In the genomic region with DNA sequence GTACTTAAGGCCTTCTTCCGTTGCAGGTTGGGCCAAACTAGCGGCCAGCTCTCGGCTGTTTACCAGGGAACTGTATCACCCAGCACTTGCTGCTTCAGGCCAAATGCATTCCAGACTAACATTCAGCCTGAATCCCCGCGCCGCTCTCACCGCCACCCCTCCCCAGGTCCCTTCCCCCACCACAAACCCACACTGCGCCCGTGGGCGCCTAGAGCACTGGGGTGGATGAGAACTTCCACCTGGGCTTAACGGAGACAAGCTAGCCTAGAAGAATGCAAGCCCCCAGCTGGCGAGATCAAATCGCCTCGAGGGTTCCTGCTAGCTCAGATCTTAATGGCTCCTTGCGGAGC, we compare ENCODE assay signal across 8 cellular contexts. TPM values are rescaled to one million over a fixed set of nuclear protein-coding genes. Genes with fewer than 3 reads are reported as not detected.
DNase-seq lines count a peak whose midpoint lies in the region; ATAC-seq, FAIRE-seq and TF ChIP-seq lines count a peak whose summit lies in the region.

No MANE protein-coding gene starts in this region.

- no peak for FAIRE-seq in astrocyte (lab: Jason Lieb, UNC)

- no peak for TF ChIP-seq POLR2A in gastrocnemius medialis (IDR thresholded peaks at IDR 0.05)

- H3K9me3 Mint-ChIP-seq in astrocyte (ENCODE audit: unreplicated experiment) = no peaks in the 10 kb centered on the region

- H3K27ac ChIP-seq in DOHH2 (ENCODE audit: low read depth, low read length) (peak overlapping the region; percentile 54), HUES6 (ENCODE audit: low read depth, low read length) (peak overlapping the region; percentile 81), astrocyte (ENCODE audit: low read depth, low read length) (peak overlapping the region; percentile 93), gastrocnemius medialis (peak overlapping the region; percentile 86 to 97 (median 94))

- peak overlapping the region; percentile 92 for H3K27ac Mint-ChIP-seq in astrocyte (ENCODE audit: unreplicated experiment)

- H3K9me2 ChIP-seq in DOHH2 (replicated peaks; ENCODE audit: control insufficient read depth, low read length) = no peaks in the 10 kb centered on the region

- H3F3A ChIP-seq in DOHH2 (ENCODE audit: control insufficient read depth, insufficient read depth) = no peaks in the 10 kb centered on the region

- H3K9ac ChIP-seq in HUES6 (ENCODE audit: low read length) = peak overlapping the region; percentile 68
- H3K9ac ChIP-seq in astrocyte (ENCODE audit: low read length) = peak overlapping the region; percentile 91

- H3K27me3 Mint-ChIP-seq in astrocyte (ENCODE audit: low read depth, unreplicated experiment) = peaks cover 7% of the 10 kb centered on the region

- H3K4me3 ChIP-seq in DOHH2 (ENCODE audit: low read length) (peak overlapping the region; percentile 92), HUES6 (ENCODE audit: low read depth, low read length) (peak overlapping the region; percentile 76), astrocyte (ENCODE audit: insufficient read depth, low read depth, low read length) (peak overlapping the region; percentile 87), iPS-11a (ENCODE audit: low read depth, low read length) (peak overlapping the region; percentile 71), gastrocnemius medialis (peak overlapping the region; percentile 80 to 99 (median 94))

- peak overlapping the region; percentile 98 for H2AFZ ChIP-seq in astrocyte (ENCODE audit: low read depth, low read length)

- H3K36me3 Mint-ChIP-seq in astrocyte (ENCODE audit: low read depth, unreplicated experiment) = no peaks in the 10 kb centered on the region

- no peak for TF ChIP-seq CTCF in DOHH2 (IDR thresholded peaks at IDR 0.05; ENCODE audit: low read depth, low read length, poor library complexity, severe bottlenecking)
- no peak for TF ChIP-seq CTCF in astrocyte (IDR thresholded peaks at IDR 0.05; ENCODE audit: insufficient read depth, low read depth, low read length)
- TF ChIP-seq CTCF in gastrocnemius medialis (IDR thresholded peaks at IDR 0.05 in 4 of 5, conservative IDR thresholded peaks at IDR 0.05 in 1 of 5) = no peak

- intact Hi-C loops in gastrocnemius medialis (cut with DNase I; ENCODE audit: low total_unique reads) = loop anchor here (2.0 to 10.0 kb wide), 2 partner anchors 19 to 517 kb away; a partner anchor contains a TSS

- H3K4me1 ChIP-seq in DOHH2 (ENCODE audit: control insufficient read depth, low read length) = peaks cover 12% of the 10 kb centered on the region
- peaks cover 32% of the 10 kb centered on the region for H3K4me1 ChIP-seq in HUES6 (ENCODE audit: control insufficient read depth, insufficient read depth, low read length)
- H3K4me1 ChIP-seq in astrocyte (ENCODE audit: insufficient read depth, low read length) = peaks cover 18% of the 10 kb centered on the region
- peaks cover 21 to 32% of the 10 kb centered on the region in 2 donors for H3K4me1 ChIP-seq in gastrocnemius medialis

- H3K4me3 Mint-ChIP-seq in astrocyte (ENCODE audit: unreplicated experiment) = peak overlapping the region; percentile 88

- H3K27me3 ChIP-seq in DOHH2 (ENCODE audit: control insufficient read depth, low read length) = no peaks in the 10 kb centered on the region
- no peaks in the 10 kb centered on the region for H3K27me3 ChIP-seq in HUES6 (ENCODE audit: control insufficient read depth, insufficient read depth, low read length)
- H3K27me3 ChIP-seq in astrocyte (ENCODE audit: insufficient read depth, low read length) = no peaks in the 10 kb centered on the region
- no peaks in the 10 kb centered on the region for H3K27me3 ChIP-seq in gastrocnemius medialis

- H4K20me1 ChIP-seq in DOHH2 (ENCODE audit: control insufficient read depth, insufficient read depth, low read depth, low read length) = no peaks in the 10 kb centered on the region
- peaks cover 12% of the 10 kb centered on the region for H4K20me1 ChIP-seq in astrocyte (ENCODE audit: insufficient read depth, low read length)

- ATAC-seq in gastrocnemius medialis (peak; percentile 39 to 47), GM18861 (IDR thresholded peaks at IDR 0.05; ENCODE audit: unreplicated experiment) (no peak)

- in situ Hi-C loops in gastrocnemius medialis (cut with MboI; ENCODE audit: low sequenced_read_pairs in 4 of 4) = no loop called here

- peaks cover 20% of the 10 kb centered on the region for H3K79me2 ChIP-seq in DOHH2 (ENCODE audit: control insufficient read depth, low read length)
- H3K79me2 ChIP-seq in astrocyte (ENCODE audit: insufficient read depth, low read length) = peaks cover 48% of the 10 kb centered on the region

- no peaks in the 10 kb centered on the region for H3K9me3 ChIP-seq in DOHH2 (ENCODE audit: control insufficient read depth, insufficient read depth, low read length)
- no peaks in the 10 kb centered on the region for H3K9me3 ChIP-seq in HUES6 (ENCODE audit: control insufficient read depth, insufficient read depth, low read depth, low read length)
- no peaks in the 10 kb centered on the region for H3K9me3 ChIP-seq in astrocyte (ENCODE audit: insufficient read depth, low read depth, low read length)
- no peaks in the 10 kb centered on the region for H3K9me3 ChIP-seq in gastrocnemius medialis

- H3K4me2 ChIP-seq in DOHH2 (ENCODE audit: low read length) (peak overlapping the region; percentile 93), astrocyte (ENCODE audit: low read length) (peak overlapping the region; percentile 86)

- DNase-seq in astrocyte (ENCODE audit: low read depth) = peak; percentile 60
- peak in 1 of 2 donors; percentile 19 for DNase-seq in gastrocnemius medialis
- no peak for DNase-seq in kidney tubule cell (ENCODE audit: low spot score)
- DNase-seq in NCI-H446 (lab: John Stamatoyannopoulos, UW) = no peak

- H3K4me1 Mint-ChIP-seq in astrocyte (ENCODE audit: low read depth, unreplicated experiment) = peaks cover 15% of the 10 kb centered on the region

- H3K36me3 ChIP-seq in DOHH2 (ENCODE audit: control insufficient read depth, low read length) = no peaks in the 10 kb centered on the region; the same call in 1 of the 2 replicates
- H3K36me3 ChIP-seq in HUES6 (ENCODE audit: control insufficient read depth, insufficient read depth, low read length) = no peaks in the 10 kb centered on the region
- H3K36me3 ChIP-seq in astrocyte (ENCODE audit: insufficient read depth, low read length) = no peaks in the 10 kb centered on the region
- H3K36me3 ChIP-seq in gastrocnemius medialis = no peaks in the 10 kb centered on the region

RNA-seq across cellular contexts. Expression of a gene that starts 0.6 kb away (rescaled TPM):
- total RNA-seq in astrocyte (90.8 and 97.4 TPM in 2 replicates), gastrocnemius medialis (10 to 100 TPM; 31.4 to 43.0 (median 32.9) TPM)

RNA-seq across cellular contexts. Expression of a gene that starts 33.7 kb away (rescaled TPM):
- total RNA-seq in astrocyte = not detected in 2 replicates
- total RNA-seq in gastrocnemius medialis = not detected

RNA-seq across cellular contexts. Expression of a gene that starts 53.3 kb away (rescaled TPM):
- total RNA-seq in astrocyte = not detected in 2 replicates
- not detected for total RNA-seq in gastrocnemius medialis
